ENCODE assay signal across 1 cellular context in the genomic region with DNA sequence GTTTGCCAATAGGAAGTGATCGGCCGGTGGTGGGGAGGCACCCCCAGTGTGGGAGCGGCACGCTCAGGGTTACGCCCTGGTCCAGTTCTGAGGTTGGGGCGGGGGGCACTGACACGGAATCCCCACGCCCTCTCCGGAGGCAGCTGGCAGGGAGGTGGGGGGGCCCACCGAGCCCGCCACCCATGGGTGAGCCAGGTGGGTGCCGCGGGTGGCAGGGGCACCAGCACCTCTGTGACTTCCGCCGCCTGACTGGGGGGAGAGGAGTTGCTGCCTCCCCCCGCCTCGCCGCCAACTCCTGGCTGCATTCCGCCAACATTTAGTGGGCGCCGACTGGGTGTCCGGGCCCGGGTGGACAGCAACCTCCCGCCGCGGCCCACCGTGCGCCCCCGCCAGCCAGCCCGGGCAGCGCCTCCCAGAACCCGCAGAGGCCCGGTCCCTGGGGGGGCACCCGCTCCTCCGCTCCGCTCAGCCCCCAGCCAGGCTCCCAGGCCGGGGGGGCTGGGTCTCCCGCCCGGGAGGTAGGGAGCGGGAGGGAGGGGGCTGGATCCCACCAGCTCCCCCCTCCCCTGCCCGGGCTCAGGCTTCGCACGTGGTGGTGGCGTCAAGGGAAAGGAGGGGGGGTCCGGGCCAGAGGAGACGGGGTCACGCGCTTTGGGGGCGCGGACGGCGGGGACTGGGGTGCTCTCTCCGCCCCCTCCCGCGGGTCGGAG.
TF ChIP-seq lines count a peak whose summit lies in the region.

No MANE protein-coding gene starts in this region.

TF ChIP-seq in K562, 482 proteins besides CTCF, POLR2A, EP300 and RAD21 (continued from another document):
- TF ChIP-seq, protein P1, sequence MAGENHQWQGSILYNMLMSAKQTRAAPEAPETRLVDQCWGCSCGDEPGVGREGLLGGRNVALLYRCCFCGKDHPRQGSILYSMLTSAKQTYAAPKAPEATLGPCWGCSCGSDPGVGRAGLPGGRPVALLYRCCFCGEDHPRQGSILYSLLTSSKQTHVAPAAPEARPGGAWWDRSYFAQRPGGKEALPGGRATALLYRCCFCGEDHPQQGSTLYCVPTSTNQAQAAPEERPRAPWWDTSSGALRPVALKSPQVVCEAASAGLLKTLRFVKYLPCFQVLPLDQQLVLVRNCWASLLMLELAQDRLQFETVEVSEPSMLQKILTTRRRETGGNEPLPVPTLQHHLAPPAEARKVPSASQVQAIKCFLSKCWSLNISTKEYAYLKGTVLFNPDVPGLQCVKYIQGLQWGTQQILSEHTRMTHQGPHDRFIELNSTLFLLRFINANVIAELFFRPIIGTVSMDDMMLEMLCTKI (IDR thresholded peaks at IDR 0.05; ENCODE audit: partially characterized antibody), result no peak
- TF ChIP-seq, protein P2, sequence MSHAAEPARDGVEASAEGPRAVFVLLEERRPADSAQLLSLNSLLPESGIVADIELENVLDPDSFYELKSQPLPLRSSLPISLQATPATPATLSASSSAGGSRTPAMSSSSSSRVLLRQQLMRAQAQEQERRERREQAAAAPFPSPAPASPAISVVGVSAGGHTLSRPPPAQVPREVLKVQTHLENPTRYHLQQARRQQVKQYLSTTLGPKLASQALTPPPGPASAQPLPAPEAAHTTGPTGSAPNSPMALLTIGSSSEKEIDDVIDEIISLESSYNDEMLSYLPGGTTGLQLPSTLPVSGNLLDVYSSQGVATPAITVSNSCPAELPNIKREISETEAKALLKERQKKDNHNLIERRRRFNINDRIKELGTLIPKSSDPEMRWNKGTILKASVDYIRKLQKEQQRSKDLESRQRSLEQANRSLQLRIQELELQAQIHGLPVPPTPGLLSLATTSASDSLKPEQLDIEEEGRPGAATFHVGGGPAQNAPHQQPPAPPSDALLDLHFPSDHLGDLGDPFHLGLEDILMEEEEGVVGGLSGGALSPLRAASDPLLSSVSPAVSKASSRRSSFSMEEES (CRISPR knock-in tag; IDR thresholded peaks at IDR 0.05), result no peak
- TF ChIP-seq HMGN3 (IDR thresholded peaks at IDR 0.05; ENCODE audit: borderline replicate concordance, extremely low read depth, insufficient read length, low read depth, low read length) (peak; percentile 19), HDAC1 (IDR thresholded peaks at IDR 0.05) (no peak; a peak in 2 of 4 replicates), ZNF224 (CRISPR knock-in tag; IDR thresholded peaks at IDR 0.05) (0 out of 2 replicates have a peak, but pooled peaks have one; percentile 69), FOS (IDR thresholded peaks at IDR 0.05; ENCODE audit: extremely low read depth, insufficient read length) (no peak), E2F3 (CRISPR knock-in tag; IDR thresholded peaks at IDR 0.05) (no peak; the same call in 1 of the 2 replicates), SIN3A (IDR thresholded peaks at IDR 0.05; ENCODE audit: borderline replicate concordance in 2 of 2, control insufficient read depth in 1 of 2, low read depth in 2 of 2, low read length in 2 of 2) (peak in 1 of 2 experiments; percentile 41; a peak in 1 of 4 replicates)
- TF ChIP-seq, protein P3, sequence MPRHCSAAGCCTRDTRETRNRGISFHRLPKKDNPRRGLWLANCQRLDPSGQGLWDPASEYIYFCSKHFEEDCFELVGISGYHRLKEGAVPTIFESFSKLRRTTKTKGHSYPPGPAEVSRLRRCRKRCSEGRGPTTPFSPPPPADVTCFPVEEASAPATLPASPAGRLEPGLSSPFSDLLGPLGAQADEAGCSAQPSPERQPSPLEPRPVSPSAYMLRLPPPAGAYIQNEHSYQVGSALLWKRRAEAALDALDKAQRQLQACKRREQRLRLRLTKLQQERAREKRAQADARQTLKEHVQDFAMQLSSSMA (CRISPR knock-in tag; IDR thresholded peaks at IDR 0.05), result no peak
- TF ChIP-seq, protein P4, sequence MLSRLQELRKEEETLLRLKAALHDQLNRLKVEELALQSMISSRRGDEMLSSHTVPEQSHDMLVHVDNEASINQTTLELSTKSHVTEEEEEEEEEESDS (CRISPR knock-in tag; IDR thresholded peaks at IDR 0.05), result no peak
- TF ChIP-seq, protein P5, sequence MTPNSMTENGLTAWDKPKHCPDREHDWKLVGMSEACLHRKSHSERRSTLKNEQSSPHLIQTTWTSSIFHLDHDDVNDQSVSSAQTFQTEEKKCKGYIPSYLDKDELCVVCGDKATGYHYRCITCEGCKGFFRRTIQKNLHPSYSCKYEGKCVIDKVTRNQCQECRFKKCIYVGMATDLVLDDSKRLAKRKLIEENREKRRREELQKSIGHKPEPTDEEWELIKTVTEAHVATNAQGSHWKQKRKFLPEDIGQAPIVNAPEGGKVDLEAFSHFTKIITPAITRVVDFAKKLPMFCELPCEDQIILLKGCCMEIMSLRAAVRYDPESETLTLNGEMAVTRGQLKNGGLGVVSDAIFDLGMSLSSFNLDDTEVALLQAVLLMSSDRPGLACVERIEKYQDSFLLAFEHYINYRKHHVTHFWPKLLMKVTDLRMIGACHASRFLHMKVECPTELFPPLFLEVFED (CRISPR knock-in tag; conservative IDR thresholded peaks at IDR 0.05), result no peak
